Comparison of ENCODE assay signal across 7 cellular contexts in the genomic region with DNA sequence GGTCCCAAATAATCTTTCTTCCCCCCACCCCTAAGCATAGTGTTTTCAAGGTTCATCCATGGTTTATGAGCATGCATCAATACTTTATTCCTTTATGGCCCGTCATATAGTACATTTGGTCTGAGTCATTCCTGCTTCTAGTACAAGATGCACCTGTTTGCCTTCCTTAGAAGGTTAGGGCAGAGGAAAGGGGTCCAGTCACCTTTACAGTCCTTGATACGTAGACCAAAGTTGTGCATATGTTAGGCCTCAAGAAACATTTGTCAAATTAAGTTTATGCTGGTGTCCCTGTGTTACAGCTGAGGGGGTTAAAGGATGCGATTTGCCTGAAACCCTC. TPM values are rescaled to one million over a fixed set of nuclear protein-coding genes. Genes with fewer than 3 reads are reported as not detected.
DNase-seq lines count a peak whose midpoint lies in the region; ATAC-seq and TF ChIP-seq lines count a peak whose summit lies in the region.

No MANE protein-coding gene starts in this region.

- no peaks in the 10 kb centered on the region for H3K9me3 Mint-ChIP-seq in activated T-helper 17 cell treated with anti-CD3 and anti-CD28 coated beads, Interleukin-2, amount 50 U/mL, for 72 hours

- H3K4me1 Mint-ChIP-seq in activated T-helper 17 cell treated with anti-CD3 and anti-CD28 coated beads, Interleukin-2, amount 50 U/mL, for 72 hours, result peaks cover 31% of the 10 kb centered on the region

- peaks cover 23% of the 10 kb centered on the region for H3K36me3 Mint-ChIP-seq in activated T-helper 17 cell treated with anti-CD3 and anti-CD28 coated beads, Interleukin-2, amount 50 U/mL, for 72 hours (ENCODE audit: low read depth)

- TF ChIP-seq EP300 in stomach (IDR thresholded peaks at IDR 0.05), result no peak

- WGBS in stomach, 5 donors, result 56 to 69% (median 61%) methylated on average over 3 of the region's 3 CpGs

- H3K9me3 ChIP-seq in iPS-18c (ENCODE audit: control insufficient read depth, insufficient read depth, low read length) (no peaks in the 10 kb centered on the region), stomach (no peaks in the 10 kb centered on the region)

- H3K36me3 ChIP-seq in stomach, result peaks cover 0 to 10% (median 3%) of the 10 kb centered on the region in 4 donors

- peak overlapping the region; percentile 100 for H3K4me3 Mint-ChIP-seq in activated T-helper 17 cell treated with anti-CD3 and anti-CD28 coated beads, Interleukin-2, amount 50 U/mL, for 72 hours

- H3K27ac ChIP-seq in stomach, result peak overlapping the region; percentile 95 to 100 (median 100)

- H3K4me3 ChIP-seq in iPS-18c (ENCODE audit: insufficient read depth, low read depth, low read length), result peak overlapping the region; percentile 90
- H3K4me3 ChIP-seq in stomach, result peak overlapping the region; percentile 99 to 100 (median 100)

- no peaks in the 10 kb centered on the region for H3K27me3 Mint-ChIP-seq in activated T-helper 17 cell treated with anti-CD3 and anti-CD28 coated beads, Interleukin-2, amount 50 U/mL, for 72 hours

- no peak for TF ChIP-seq POLR2A in stomach (IDR thresholded peaks at IDR 0.05)

- peak overlapping the region; percentile 100 for H3K27ac Mint-ChIP-seq in activated T-helper 17 cell treated with anti-CD3 and anti-CD28 coated beads, Interleukin-2, amount 50 U/mL, for 72 hours

- TF ChIP-seq CTCF in stomach (IDR thresholded peaks at IDR 0.05), result no peak

- H3K27me3 ChIP-seq in stomach, result no peaks in the 10 kb centered on the region

- intact Hi-C loops in stomach (cut with DNase I; ENCODE audit: low total_unique reads), result no loop called here

- H3K4me1 ChIP-seq in stomach, result peaks cover 34 to 45% (median 41%) of the 10 kb centered on the region in 4 donors

- ATAC-seq in activated T-helper 17 cell treated with anti-CD3 and anti-CD28 coated beads, Interleukin-2, amount 50 U/mL, for 72 hours (replicated peaks), result no peak
- ATAC-seq in HG03159 (IDR thresholded peaks at IDR 0.05; ENCODE audit: unreplicated experiment), result no peak

- DNase-seq in HT-29 (ENCODE audit: low spot score) (peak; percentile 4), stomach (no peak), anterior cingulate cortex (lab: John Stamatoyannopoulos, UW) (no peak), NCI-H510A (lab: John Stamatoyannopoulos, UW) (no peak)

RNA-seq across cellular contexts. Expression of gene CYB5D2, which starts 1.4 kb away (rescaled TPM):
- total RNA-seq in HT-29 (2014; rRNA removed; shearing (Covaris generic)), result 12.4 and 15.2 TPM in 2 replicates
- total RNA-seq in activated T-helper 17 cell treated with anti-CD3 and anti-CD28 coated beads, Interleukin-2, amount 50 U/mL, for 72 hours, result 1 to 10 TPM; 6.6 to 8.4 TPM
- 10 to 100 TPM in 4 of 5 donors, 1 to 10 TPM in 1; 1.8 to 32.4 (median 15.4) TPM for total RNA-seq in stomach
- polyA plus RNA-seq in stomach, result 10 to 100 TPM; 14.9 to 17.4 (median 16.5) TPM

RNA-seq across cellular contexts. Expression of gene ZZEF1, which starts 1.5 kb away (rescaled TPM):
- 14.0 and 18.0 TPM in 2 replicates for total RNA-seq in HT-29 (2014; rRNA removed; shearing (Covaris generic))
- total RNA-seq in activated T-helper 17 cell treated with anti-CD3 and anti-CD28 coated beads, Interleukin-2, amount 50 U/mL, for 72 hours, result 10 to 100 TPM; 48.1 to 48.2 TPM
- 100 to 1,000 TPM in 4 of 5 donors, 10 to 100 TPM in 1; 87.9 to 242 (median 171) TPM for total RNA-seq in stomach
- polyA plus RNA-seq in stomach, result 1 to 10 TPM; 4.4 to 6.6 (median 5.5) TPM
